26 cellular contexts compared by ENCODE assay signal in the genomic region with DNA sequence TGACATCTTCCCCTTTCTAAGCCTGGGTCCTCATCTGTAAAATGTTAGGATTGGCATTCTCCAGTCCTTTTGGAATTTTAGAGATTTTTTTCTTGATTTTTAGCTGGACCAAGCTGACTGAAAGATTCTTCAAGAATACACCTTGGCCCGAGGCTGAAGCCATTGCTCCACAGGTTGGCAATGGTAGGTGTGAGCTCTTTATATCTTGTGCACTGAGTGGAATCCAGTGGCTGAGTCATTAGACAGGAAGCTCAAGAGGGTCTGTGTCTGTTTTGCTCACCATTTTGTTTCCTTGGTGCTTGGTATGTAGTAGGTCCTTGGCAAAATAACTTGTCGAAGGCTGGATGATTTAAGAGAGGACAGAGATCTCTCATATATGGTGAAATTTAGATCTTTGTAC. TPM values are rescaled to one million over a fixed set of nuclear protein-coding genes. Genes with fewer than 3 reads are reported as not detected.
DNase-seq lines count a peak whose midpoint lies in the region; ATAC-seq and TF ChIP-seq lines count a peak whose summit lies in the region.
"Had no signal": no experiment of that assay in that cellular context is flagged by ENCODE, and none has a peak within 500 bp of the region (broad histone marks: within the 10 kb centered on the region; RNA-seq: fewer than 3 reads in every experiment).

No MANE protein-coding gene starts in this region.

- TF ChIP-seq POLR2A in esophagus muscularis mucosa (IDR thresholded peaks at IDR 0.05; ENCODE audit: low read depth) (no peak), gastrocnemius medialis (IDR thresholded peaks at IDR 0.05) (no peak), vagina (IDR thresholded peaks at IDR 0.05) (no peak)

- DNase-seq in DMS53 (lab: John Stamatoyannopoulos, UW) (peak; percentile 1), DMS53 treated with DMSO at 0.1 percent for 48 hours (lab: John Stamatoyannopoulos, UW; ENCODE audit: unreplicated experiment) (no peak), M059J (ENCODE audit: low read depth) (peak; percentile 12), esophagus muscularis mucosa (ENCODE audit: extremely low spot score) (no peak), gastrocnemius medialis (no peak), vagina (ENCODE audit: extremely low spot score in 2 of 2) (no peak)
- DNase-seq: 8988T; activated gamma-delta T cell; C1 segment of cervical spinal cord; COR-L47; H7; mesenchymal stem cell; MM.1S; NCI-H2029 treated with DMSO at 0.1 percent for 48 hours; NCI-H69; right cardiac atrium; stimulated activated CD4-positive, alpha-beta T cell treated with anti-CD3 and anti-CD28 coated beads, Interleukin-1b, Interleukin-23, amount 100 ng/mL, for 48 hours; stimulated activated naive CD8-positive, alpha-beta T cell treated with anti-CD3 and anti-CD28 coated beads, Interleukin-15, amount 100 ng/mL, for 72 hours; tibial artery had no signal

- H3K36me3 ChIP-seq in esophagus muscularis mucosa (peaks cover 23 to 97% (median 83%) of the 10 kb centered on the region in 4 donors), gastrocnemius medialis (peaks cover 4 to 84% of the 10 kb centered on the region in 2 donors), vagina (peaks cover 0 to 68% of the 10 kb centered on the region in 2 donors)

- TF ChIP-seq CTCF in esophagus muscularis mucosa (IDR thresholded peaks at IDR 0.05) (no peak), gastrocnemius medialis (IDR thresholded peaks at IDR 0.05 in 4 of 5, conservative IDR thresholded peaks at IDR 0.05 in 1 of 5) (no peak), vagina (IDR thresholded peaks at IDR 0.05) (no peak)

- WGBS in esophagus muscularis mucosa: 71% methylated on average over 2 of the region's 2 CpGs

- intact Hi-C loops in esophagus muscularis mucosa (cut with DNase I) (no loop called here), gastrocnemius medialis (cut with DNase I; ENCODE audit: low total_unique reads) (no loop called here), vagina (cut with DNase I) (no loop called here)

- H3K27ac ChIP-seq in esophagus muscularis mucosa (replicated peaks in 1 of 4) (peak overlapping the region in 3 of 4 donors; percentile 22 to 25 (median 25)), gastrocnemius medialis (peak overlapping the region in 3 of 4 donors; percentile 39 to 60 (median 56)), vagina (no peak overlapping the region)
- H3K27ac ChIP-seq: KMS-11, ovary had no signal

- TF ChIP-seq EP300 in esophagus muscularis mucosa (IDR thresholded peaks at IDR 0.05): no peak

- no peaks in the 10 kb centered on the region for H3K9me3 ChIP-seq in esophagus muscularis mucosa
- no peaks in the 10 kb centered on the region for H3K9me3 ChIP-seq in gastrocnemius medialis
- H3K9me3 ChIP-seq in vagina: no peaks in the 10 kb centered on the region
- H3K9me3 ChIP-seq: ovary, tibial artery had no signal

- in situ Hi-C loops in gastrocnemius medialis (cut with MboI; ENCODE audit: low sequenced_read_pairs in 4 of 4): no loop called here

- peaks cover 21 to 39% (median 32%) of the 10 kb centered on the region in 4 donors for H3K4me1 ChIP-seq in esophagus muscularis mucosa
- H3K4me1 ChIP-seq in gastrocnemius medialis: peaks cover 22 to 27% of the 10 kb centered on the region in 2 donors
- peaks cover 9% of the 10 kb centered on the region for H3K4me1 ChIP-seq in vagina

- no peaks in the 10 kb centered on the region for H3K27me3 ChIP-seq in esophagus muscularis mucosa
- no peaks in the 10 kb centered on the region for H3K27me3 ChIP-seq in gastrocnemius medialis
- H3K27me3 ChIP-seq in vagina: no peaks in the 10 kb centered on the region
- H3K27me3 ChIP-seq: ovary, tibial artery had no signal

- no peak overlapping the region for H3K4me3 ChIP-seq in esophagus muscularis mucosa
- H3K4me3 ChIP-seq in gastrocnemius medialis: no peak overlapping the region
- H3K4me3 ChIP-seq in vagina: no peak overlapping the region
- H3K4me3 ChIP-seq: ovary, tibial artery had no signal

- ATAC-seq in gastrocnemius medialis (peak; percentile 27), HG03469 (IDR thresholded peaks at IDR 0.05; ENCODE audit: unreplicated experiment) (no peak), esophagus mucosa (no peak)
- ATAC-seq: right cardiac atrium; Right ventricle myocardium inferior; SK-N-SH treated with all-trans-retinoic acid at 6 μM for 48 hours; stimulated activated naive CD8-positive, alpha-beta T cell treated with anti-CD3 and anti-CD28 coated beads, Interleukin-15, amount 100 ng/mL, for 72 hours had no signal

RNA-seq across cellular contexts. Expression of gene EIF3L, which starts 6.2 kb away (rescaled TPM):
- 136 and 156 TPM in 2 replicates for total RNA-seq in M059J (2014; rRNA removed; shearing (Covaris generic))
- total RNA-seq in esophagus muscularis mucosa (100 to 1,000 TPM; 348 to 494 (median 425) TPM), gastrocnemius medialis (100 to 1,000 TPM; 291 to 406 (median 343) TPM), vagina (338 TPM), esophagus mucosa (358 TPM)

RNA-seq across cellular contexts. Expression of gene ANKRD54, which starts 11.3 kb away (rescaled TPM):
- total RNA-seq in M059J (2014; rRNA removed; shearing (Covaris generic)): 17.0 and 20.6 TPM in 2 replicates
- total RNA-seq in esophagus muscularis mucosa: 10 to 100 TPM; 27.4 to 64.2 (median 48.1) TPM
- 10 to 100 TPM; 20.8 to 43.9 (median 27.3) TPM for total RNA-seq in gastrocnemius medialis
- total RNA-seq in vagina: 56.7 TPM
- 14.2 TPM for total RNA-seq in esophagus mucosa

RNA-seq across cellular contexts. Expression of gene GALR3, which starts 32.3 kb away (rescaled TPM):
- not detected in 2 replicates for total RNA-seq in M059J (2014; rRNA removed; shearing (Covaris generic))
- not detected for total RNA-seq in esophagus muscularis mucosa
- not detected for total RNA-seq in gastrocnemius medialis
- total RNA-seq in vagina: not detected
- total RNA-seq in esophagus mucosa: 0.32 TPM
- total RNA-seq: G401, H7, ovary, right cardiac atrium, Right ventricle myocardium inferior had no signal

RNA-seq across cellular contexts. Expression of gene GCAT, which starts 47.7 kb away (rescaled TPM):
- total RNA-seq in M059J (2014; rRNA removed; shearing (Covaris generic)): 18.3 and 26.4 TPM in 2 replicates
- total RNA-seq in esophagus muscularis mucosa: 10 to 100 TPM; 11.6 to 15.2 (median 12.3) TPM
- total RNA-seq in gastrocnemius medialis: 10 to 100 TPM in 3 of 4 donors, 1 to 10 TPM in 1; 10.0 to 21.5 (median 15.1) TPM
- 7.6 TPM for total RNA-seq in vagina
- 21.7 TPM for total RNA-seq in esophagus mucosa

RNA-seq across cellular contexts. Expression of gene MICALL1, which starts 50.6 kb away (rescaled TPM):
- 7.1 and 13.7 TPM in 2 replicates for total RNA-seq in M059J (2014; rRNA removed; shearing (Covaris generic))
- total RNA-seq in esophagus muscularis mucosa (100 to 1,000 TPM in 1 of 4 donors, 10 to 100 TPM in 3; 51.2 to 136 (median 71.2) TPM), gastrocnemius medialis (10 to 100 TPM; 14.4 to 29.4 (median 21.1) TPM), vagina (112 TPM), esophagus mucosa (105 TPM)

Comparison
In these comparisons a context has a peak if more than half of its experiments do, and no peak if none do; other contexts are left out.
1. DNase-seq: peak in DMS53 (single experiment) and M059J (single experiment); none in DMS53 treated with DMSO at 0.1 percent for 48 hours (single experiment), esophagus muscularis mucosa (single experiment), gastrocnemius medialis (0 of 2) and vagina (0 of 2).
2. ATAC-seq: peak in gastrocnemius medialis (2 of 2); none in HG03469 (single experiment) and esophagus mucosa (single experiment).